Comparison of ENCODE assay signal across 21 cellular contexts in the genomic region with DNA sequence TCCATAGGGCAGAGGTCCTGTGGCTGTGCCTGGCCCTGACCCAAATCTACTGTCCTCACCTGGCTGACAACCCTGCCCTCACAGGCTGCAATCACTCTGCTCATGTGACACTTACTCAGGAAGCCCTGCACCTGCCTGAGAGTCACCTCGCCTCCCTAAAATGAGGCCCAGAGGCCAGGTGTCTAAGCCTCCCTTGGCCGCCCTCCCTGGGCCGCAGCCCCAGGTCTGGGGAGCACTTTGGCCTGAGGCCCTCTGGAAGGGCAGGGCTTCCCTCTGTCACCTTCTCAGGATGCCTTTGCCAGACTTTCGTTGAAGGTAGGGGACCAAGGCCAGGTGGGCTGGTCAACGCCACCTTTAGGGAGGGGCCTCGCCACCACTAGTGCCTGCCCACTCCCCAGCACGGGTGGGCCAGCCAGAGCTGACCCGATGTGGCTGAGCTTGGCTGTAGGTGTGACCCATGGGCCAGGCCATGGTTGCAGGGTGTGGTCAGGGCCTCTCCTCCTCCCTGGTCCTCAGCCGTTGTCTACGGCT. TPM values are rescaled to one million over a fixed set of nuclear protein-coding genes. Genes with fewer than 3 reads are reported as not detected.
DNase-seq lines count a peak whose midpoint lies in the region; ATAC-seq and TF ChIP-seq lines count a peak whose summit lies in the region.
"Had no signal": no experiment of that assay in that cellular context is flagged by ENCODE, and none has a peak within 500 bp of the region (broad histone marks: within the 10 kb centered on the region; RNA-seq: fewer than 3 reads in every experiment).

No MANE protein-coding gene starts in this region.

- peaks cover 0 to 3% of the 10 kb centered on the region in 2 donors for H3K4me1 Mint-ChIP-seq in natural killer cell treated with Interleukin-12 subunit alpha and Interleukin-12 subunit beta and Interleukin-15 and Interleukin-18, amount 100 ng/mL, for 72 hours (ENCODE audit: low read depth in 2 of 2)
- H3K4me1 Mint-ChIP-seq in natural killer cell (no peaks in the 10 kb centered on the region), osteocyte (ENCODE audit: unreplicated experiment) (peaks cover 4% of the 10 kb centered on the region)

- H2AFZ ChIP-seq in osteoblast (ENCODE audit: low read length) = no peak overlapping the region

- H3K4me3 Mint-ChIP-seq in natural killer cell treated with Interleukin-12 subunit alpha and Interleukin-12 subunit beta and Interleukin-15 and Interleukin-18, amount 100 ng/mL, for 72 hours = no peak overlapping the region
- no peak overlapping the region for H3K4me3 Mint-ChIP-seq in natural killer cell
- H3K4me3 Mint-ChIP-seq in osteocyte (ENCODE audit: unreplicated experiment) = no peak overlapping the region
- H3K4me3 Mint-ChIP-seq: activated naive CD8-positive, alpha-beta T cell treated with anti-CD3 and anti-CD28 coated beads for 36 hours; stimulated activated memory B cell treated with anti-CD40 and anti-IgM and Interleukin-4, amounts not matched to agents 10 μg/mL and 1 μg/mL and 100 μg/mL, for 72 hours had no signal

- no peaks in the 10 kb centered on the region for H3K9me3 ChIP-seq in osteoblast (ENCODE audit: low read depth, low read length)

- DNase-seq in NCI-H2196 (lab: John Stamatoyannopoulos, UW; ENCODE audit: unreplicated experiment) (peak; percentile 38), NCI-H2196 treated with DMSO at 0.1 percent for 48 hours (lab: John Stamatoyannopoulos, UW; ENCODE audit: unreplicated experiment) (no peak), natural killer cell (no peak), osteoblast (ENCODE audit: insufficient read length, low spot score, missing footprints) (peak; percentile 87), cerebellar cortex (ENCODE audit: low spot score) (no peak), osteocyte (ENCODE audit: extremely low spot score, unreplicated experiment) (no peak)
- DNase-seq in natural killer cell treated with Interleukin-12 subunit alpha and Interleukin-12 subunit beta and Interleukin-15 and Interleukin-18, amount 100 ng/mL, for 72 hours (ENCODE audit: low spot score) = peak; percentile 37
- DNase-seq: activated CD4-positive, alpha-beta T cell treated with anti-CD3 and anti-CD28 coated beads, Interleukin-2, amount 50 U/mL, for 4 hours; activated naive CD8-positive, alpha-beta T cell treated with anti-CD3 and anti-CD28 coated beads for 36 hours; DMS53; HCEC 1CT; kidney glomerular epithelial cell; mesendoderm; naive B cell; NCI-H1436; NCI-H69; stimulated activated CD4-positive, alpha-beta T cell treated with anti-CD3 and anti-CD28 coated beads, Interleukin-1b, Interleukin-23, amount 100 ng/mL, for 48 hours had no signal

- no peak for ATAC-seq in natural killer cell treated with Interleukin-12 subunit alpha and Interleukin-12 subunit beta and Interleukin-15 and Interleukin-18, amount 100 ng/mL, for 72 hours
- no peak for ATAC-seq in natural killer cell
- no peak for ATAC-seq in GM19467 (IDR thresholded peaks at IDR 0.05; ENCODE audit: unreplicated experiment)
- ATAC-seq: stimulated activated memory B cell treated with anti-CD40 and anti-IgM and Interleukin-4, amounts not matched to agents 10 μg/mL and 1 μg/mL and 100 μg/mL, for 72 hours had no signal

- no peaks in the 10 kb centered on the region for H3K79me2 ChIP-seq in osteoblast (ENCODE audit: insufficient read depth, low read length)

- no peaks in the 10 kb centered on the region for H3K27me3 ChIP-seq in osteoblast (ENCODE audit: insufficient read depth, low read length)

- no peak overlapping the region for H3K27ac ChIP-seq in osteoblast (ENCODE audit: low read depth, low read length)
- H3K27ac ChIP-seq: 22Rv1 had no signal

- H3K4me1 ChIP-seq in osteoblast (ENCODE audit: insufficient read depth, low read length) = peaks cover 9% of the 10 kb centered on the region

- peaks cover 0 to 15% of the 10 kb centered on the region in 2 donors for H3K27me3 Mint-ChIP-seq in natural killer cell treated with Interleukin-12 subunit alpha and Interleukin-12 subunit beta and Interleukin-15 and Interleukin-18, amount 100 ng/mL, for 72 hours
- H3K27me3 Mint-ChIP-seq in natural killer cell (ENCODE audit: low read depth in 2 of 2) (peaks cover 9 to 26% of the 10 kb centered on the region in 2 donors), osteocyte (ENCODE audit: unreplicated experiment) (peaks cover 5% of the 10 kb centered on the region)

- no peaks in the 10 kb centered on the region for H3K36me3 Mint-ChIP-seq in natural killer cell treated with Interleukin-12 subunit alpha and Interleukin-12 subunit beta and Interleukin-15 and Interleukin-18, amount 100 ng/mL, for 72 hours
- no peaks in the 10 kb centered on the region for H3K36me3 Mint-ChIP-seq in natural killer cell
- no peaks in the 10 kb centered on the region for H3K36me3 Mint-ChIP-seq in osteocyte (ENCODE audit: unreplicated experiment)
- H3K36me3 Mint-ChIP-seq: activated naive CD8-positive, alpha-beta T cell treated with anti-CD3 and anti-CD28 coated beads for 36 hours; naive B cell; stimulated activated memory B cell treated with anti-CD40 and anti-IgM and Interleukin-4, amounts not matched to agents 10 μg/mL and 1 μg/mL and 100 μg/mL, for 72 hours had no signal

- H4K20me1 ChIP-seq in osteoblast (ENCODE audit: insufficient read depth, low read length) = no peaks in the 10 kb centered on the region

- no peaks in the 10 kb centered on the region for H3K9me3 Mint-ChIP-seq in natural killer cell treated with Interleukin-12 subunit alpha and Interleukin-12 subunit beta and Interleukin-15 and Interleukin-18, amount 100 ng/mL, for 72 hours
- H3K9me3 Mint-ChIP-seq in natural killer cell = no peaks in the 10 kb centered on the region
- H3K9me3 Mint-ChIP-seq in osteocyte (ENCODE audit: unreplicated experiment) = no peaks in the 10 kb centered on the region

- no peaks in the 10 kb centered on the region for H3K36me3 ChIP-seq in osteoblast (ENCODE audit: insufficient read depth, low read length)

- TF ChIP-seq CTCF in natural killer cell (IDR thresholded peaks at IDR 0.05) (no peak), osteoblast (IDR thresholded peaks at IDR 0.05; ENCODE audit: extremely low read depth, low read depth, low read length) (no peak), osteocyte (IDR thresholded peaks at IDR 0.05) (no peak)

- no peak overlapping the region for H3K27ac Mint-ChIP-seq in natural killer cell treated with Interleukin-12 subunit alpha and Interleukin-12 subunit beta and Interleukin-15 and Interleukin-18, amount 100 ng/mL, for 72 hours
- no peak overlapping the region for H3K27ac Mint-ChIP-seq in natural killer cell
- no peak overlapping the region for H3K27ac Mint-ChIP-seq in osteocyte (ENCODE audit: unreplicated experiment)
- H3K27ac Mint-ChIP-seq: activated naive CD8-positive, alpha-beta T cell treated with anti-CD3 and anti-CD28 coated beads for 36 hours; naive B cell; progenitor cell of endocrine pancreas; stimulated activated memory B cell treated with anti-CD40 and anti-IgM and Interleukin-4, amounts not matched to agents 10 μg/mL and 1 μg/mL and 100 μg/mL, for 72 hours had no signal

- intact Hi-C loops in natural killer cell (cut with micrococcal nuclease) = no loop called here

- no peak overlapping the region for H3K4me3 ChIP-seq in osteoblast (ENCODE audit: insufficient read depth, low read length)

- H3K4me2 ChIP-seq in osteoblast (ENCODE audit: insufficient read depth, low read length) = no peak overlapping the region

RNA-seq across cellular contexts. Expression of gene GPC1, which starts 6.1 kb away (rescaled TPM):
- total RNA-seq in natural killer cell treated with Interleukin-12 subunit alpha and Interleukin-12 subunit beta and Interleukin-15 and Interleukin-18, amount 100 ng/mL, for 72 hours = 1 to 10 TPM; 1.2 to 1.8 TPM
- 1 to 10 TPM in 1 of 3 donors, under 1 TPM in 2; 0.79 to 1.4 (median 0.94) TPM for total RNA-seq in natural killer cell
- 44.8 and 54.3 TPM in 2 replicates for total RNA-seq in osteoblast
- total RNA-seq in osteocyte = 148 and 149 TPM in 2 replicates

Comparison
In these comparisons a context has a peak if more than half of its experiments do, and no peak if none do; other contexts are left out.
1. DNase-seq: peak in NCI-H2196 (single experiment), natural killer cell treated with Interleukin-12 subunit alpha and Interleukin-12 subunit beta and Interleukin-15 and Interleukin-18, amount 100 ng/mL, for 72 hours (single experiment) and osteoblast (single experiment); none in NCI-H2196 treated with DMSO at 0.1 percent for 48 hours (single experiment), natural killer cell (single experiment), cerebellar cortex (single experiment) and osteocyte (single experiment).
2. RNA of gene GPC1, which starts 6.1 kb away (total RNA-seq): 148 to 149 TPM in osteocyte and 44.8 to 54.3 TPM in osteoblast; 1.2 to 1.8 TPM in natural killer cell treated with Interleukin-12 subunit alpha and Interleukin-12 subunit beta and Interleukin-15 and Interleukin-18, amount 100 ng/mL, for 72 hours and 0.79 to 1.4 TPM in natural killer cell; every median in the first group is over 10 times any median in the second.